1 cellular context compared by ENCODE assay signal in the genomic region with DNA sequence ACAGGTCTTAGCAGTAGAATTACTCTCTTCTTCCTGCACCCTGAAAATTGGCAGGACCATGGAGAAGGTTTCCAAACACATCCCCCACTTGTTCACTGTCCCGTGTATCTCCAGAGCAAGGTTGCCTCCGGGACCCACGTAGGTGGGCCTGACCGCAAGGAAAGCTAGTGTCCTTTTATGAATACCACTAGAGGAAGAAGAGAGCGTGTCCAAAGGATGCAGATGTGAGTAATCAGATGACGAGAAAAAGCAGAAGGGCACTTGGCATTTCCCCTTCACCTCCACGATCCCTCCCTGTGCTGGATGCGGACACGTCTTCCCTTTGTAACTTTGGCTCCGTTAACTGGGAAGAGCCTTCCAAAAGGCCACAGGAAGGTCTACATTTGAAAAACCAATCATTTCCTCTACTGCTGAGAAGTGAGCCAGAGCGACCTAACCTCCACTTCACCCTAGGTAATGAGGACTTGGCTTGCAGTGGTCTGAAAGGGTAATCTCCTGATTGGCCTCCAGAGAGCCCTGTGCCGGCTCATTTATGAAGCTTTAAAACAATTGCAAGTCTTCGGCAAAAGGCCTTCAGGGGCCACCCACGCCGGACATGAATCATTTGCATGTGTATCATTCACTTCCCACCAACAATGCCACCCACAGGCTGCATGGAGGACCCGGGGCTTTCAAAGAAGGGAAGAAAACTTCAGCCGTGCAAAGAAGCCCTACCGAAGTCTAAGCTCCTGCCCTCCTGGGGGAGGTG.
TF ChIP-seq lines count a peak whose summit lies in the region.

No MANE protein-coding gene starts in this region.

TF ChIP-seq in H1, 55 proteins besides CTCF, POLR2A, EP300 and RAD21:
- TF ChIP-seq KDM4A (IDR thresholded peaks at IDR 0.05; ENCODE audit: low read depth, low read length, severe bottlenecking) = no peak
- TF ChIP-seq CHD2 (IDR thresholded peaks at IDR 0.05; ENCODE audit: low read length) = no peak
- TF ChIP-seq BACH1 (IDR thresholded peaks at IDR 0.05; ENCODE audit: low read length) = no peak
- TF ChIP-seq, protein P1, sequence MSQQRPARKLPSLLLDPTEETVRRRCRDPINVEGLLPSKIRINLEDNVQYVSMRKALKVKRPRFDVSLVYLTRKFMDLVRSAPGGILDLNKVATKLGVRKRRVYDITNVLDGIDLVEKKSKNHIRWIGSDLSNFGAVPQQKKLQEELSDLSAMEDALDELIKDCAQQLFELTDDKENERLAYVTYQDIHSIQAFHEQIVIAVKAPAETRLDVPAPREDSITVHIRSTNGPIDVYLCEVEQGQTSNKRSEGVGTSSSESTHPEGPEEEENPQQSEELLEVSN (IDR thresholded peaks at IDR 0.05) = no peak
- no peak for TF ChIP-seq KDM5A (IDR thresholded peaks at IDR 0.05; ENCODE audit: low read length)
- TF ChIP-seq ZNF274 (IDR thresholded peaks at IDR 0.05; ENCODE audit: borderline replicate concordance, extremely low read depth, low read length) = no peak
- no peak for TF ChIP-seq EGR1 (IDR thresholded peaks at IDR 0.05; ENCODE audit: borderline replicate concordance, low read depth, low read length)
- no peak for TF ChIP-seq BCL11A (IDR thresholded peaks at IDR 0.05; ENCODE audit: low read depth in 2 of 2, low read length in 2 of 2)
- no peak for TF ChIP-seq FOSL1 (IDR thresholded peaks at IDR 0.05; ENCODE audit: insufficient read depth, low read depth, low read length)
- no peak for TF ChIP-seq PHF8 (conservative IDR thresholded peaks at IDR 0.05; ENCODE audit: low read depth, low read length)
- TF ChIP-seq, protein P2, sequence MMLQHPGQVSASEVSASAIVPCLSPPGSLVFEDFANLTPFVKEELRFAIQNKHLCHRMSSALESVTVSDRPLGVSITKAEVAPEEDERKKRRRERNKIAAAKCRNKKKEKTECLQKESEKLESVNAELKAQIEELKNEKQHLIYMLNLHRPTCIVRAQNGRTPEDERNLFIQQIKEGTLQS (IDR thresholded peaks at IDR 0.05; ENCODE audit: insufficient read depth, low read depth, low read length) = no peak
- no peak for TF ChIP-seq SIX5 (IDR thresholded peaks at IDR 0.05; ENCODE audit: low read depth, low read length)
- TF ChIP-seq NRF1 (IDR thresholded peaks at IDR 0.05; ENCODE audit: low read depth, low read length) = no peak
- no peak for TF ChIP-seq RFX5 (IDR thresholded peaks at IDR 0.05; ENCODE audit: borderline replicate concordance, low read depth, low read length)
- TF ChIP-seq CBX8 (IDR thresholded peaks at IDR 0.05; ENCODE audit: borderline replicate concordance, low read depth, low read length) = no peak
- TF ChIP-seq, protein P3, sequence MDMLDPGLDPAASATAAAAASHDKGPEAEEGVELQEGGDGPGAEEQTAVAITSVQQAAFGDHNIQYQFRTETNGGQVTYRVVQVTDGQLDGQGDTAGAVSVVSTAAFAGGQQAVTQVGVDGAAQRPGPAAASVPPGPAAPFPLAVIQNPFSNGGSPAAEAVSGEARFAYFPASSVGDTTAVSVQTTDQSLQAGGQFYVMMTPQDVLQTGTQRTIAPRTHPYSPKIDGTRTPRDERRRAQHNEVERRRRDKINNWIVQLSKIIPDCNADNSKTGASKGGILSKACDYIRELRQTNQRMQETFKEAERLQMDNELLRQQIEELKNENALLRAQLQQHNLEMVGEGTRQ (IDR thresholded peaks at IDR 0.05; ENCODE audit: low read length) = no peak
- TF ChIP-seq SP4 (IDR thresholded peaks at IDR 0.05; ENCODE audit: low read length) = no peak
TF ChIP-seq in H1: peak in this region for 0.
